8 cellular contexts compared by ENCODE assay signal in the genomic region with DNA sequence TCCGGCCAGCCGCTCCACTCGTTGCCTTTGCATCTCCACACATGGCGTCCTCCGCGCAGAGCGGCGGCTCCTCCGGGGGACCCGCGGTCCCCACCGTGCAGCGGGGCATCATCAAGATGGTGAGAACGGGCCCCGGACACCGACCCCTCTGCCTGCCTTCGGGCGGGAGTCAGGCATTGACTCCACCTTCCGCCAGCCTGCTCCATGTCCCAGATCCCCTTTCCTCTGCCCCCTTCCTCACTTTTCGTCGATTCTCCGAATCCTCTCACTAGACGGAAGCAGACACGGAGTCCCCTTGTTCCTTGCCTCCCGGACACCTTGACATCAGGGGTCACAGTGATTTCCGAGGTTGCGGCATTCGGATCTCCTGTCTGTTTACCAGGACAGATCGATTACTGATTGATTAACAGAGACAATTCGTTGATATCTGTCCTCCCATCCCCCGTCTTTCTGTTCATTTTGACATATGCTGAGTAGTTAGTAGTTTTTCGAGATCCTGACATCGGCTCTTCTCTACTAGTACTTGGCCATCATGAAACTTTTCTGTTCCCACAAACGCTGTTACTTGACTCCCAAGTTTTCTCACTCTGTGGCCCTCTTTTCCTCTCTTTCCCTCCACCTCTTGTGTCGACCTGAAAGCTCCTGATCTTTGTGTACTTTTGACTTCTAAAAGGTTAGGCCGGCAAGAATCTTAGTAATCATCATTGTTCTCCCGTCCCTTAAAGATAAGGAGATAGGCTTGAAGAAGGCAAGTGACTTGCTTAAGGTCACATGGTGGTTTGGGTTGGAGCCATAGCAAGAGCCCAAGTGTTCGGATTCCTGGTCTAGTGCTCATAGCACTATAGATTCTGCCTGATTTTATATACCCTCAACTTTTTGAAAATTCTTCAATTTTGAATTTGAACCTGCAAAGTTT. TPM values are rescaled to one million over a fixed set of nuclear protein-coding genes. Genes with fewer than 3 reads are reported as not detected.
DNase-seq lines count a peak whose midpoint lies in the region; ATAC-seq, FAIRE-seq and TF ChIP-seq lines count a peak whose summit lies in the region.

No MANE protein-coding gene starts in this region.

- H3K36me3 ChIP-seq in RWPE2 (ENCODE audit: low read depth) (peaks cover 37% of the 10 kb centered on the region), endothelial cell of umbilical vein (ENCODE audit: control insufficient read depth in 2 of 2, extremely low read depth in 1 of 2, insufficient read depth in 2 of 2, low read length in 2 of 2) (peaks cover 0 to 2% of the 10 kb centered on the region in 2 experiments), neuronal stem cell (replicated peaks in 1 of 2; ENCODE audit: control insufficient read depth in 2 of 2, insufficient read depth in 2 of 2, low read length in 2 of 2) (peaks cover 0 to 37% of the 10 kb centered on the region in 2 donors)

- H2AK5ac ChIP-seq in neuronal stem cell (ENCODE audit: low read depth, low read length): peak overlapping the region; percentile 77

- H3K9me1 ChIP-seq in endothelial cell of umbilical vein (replicated peaks; ENCODE audit: control insufficient read depth, extremely low read depth, insufficient read depth, low read length): no peaks in the 10 kb centered on the region

- peak overlapping the region; percentile 86 for H2BK12ac ChIP-seq in neuronal stem cell (ENCODE audit: low read length)

- H2BK120ac ChIP-seq in neuronal stem cell (ENCODE audit: low read depth, low read length): no peak overlapping the region

- no CpG with 5 or more reads among the region's 38 CpGs for WGBS in neuronal stem cell (ENCODE audit: extremely low coverage in 2 of 2, insufficient read length in 2 of 2, insufficient replicate concordance in 1 of 2), 2 donors

- no peak overlapping the region for H3K4ac ChIP-seq in neuronal stem cell (ENCODE audit: low read length)

- CTCF ChIA-PET in endothelial cell of umbilical vein (lab: Charles Lee): interaction anchor here (1.2 to 2.7 kb wide), 2 partner anchors 14 to 64 kb away, joined by 4 to 14 read pairs; a partner anchor contains a TSS

- H3K4me1 ChIP-seq in RWPE2 (ENCODE audit: insufficient read depth, poor library complexity, severe bottlenecking): peaks cover 17% of the 10 kb centered on the region
- peaks cover 28% of the 10 kb centered on the region for H3K4me1 ChIP-seq in endothelial cell of umbilical vein (ENCODE audit: control insufficient read depth, extremely low read depth, insufficient read depth, low read length)
- H3K4me1 ChIP-seq in neuronal stem cell (ENCODE audit: control insufficient read depth in 2 of 2, insufficient read depth in 1 of 2, low read depth in 1 of 2, low read length in 2 of 2): peaks cover 12 to 14% of the 10 kb centered on the region in 2 donors

- peak overlapping the region; percentile 93 for H3K4me2 ChIP-seq in endothelial cell of umbilical vein (ENCODE audit: insufficient read depth, low read length)
- H3K4me2 ChIP-seq in neuronal stem cell (ENCODE audit: insufficient read depth, low read length, poor library complexity, severe bottlenecking): peak overlapping the region; percentile 78

- peak overlapping the region; percentile 76 for H4K91ac ChIP-seq in neuronal stem cell (ENCODE audit: low read depth, low read length, poor library complexity)

- H4K8ac ChIP-seq in neuronal stem cell (ENCODE audit: low read depth, low read length): no peak overlapping the region

- peak overlapping the region; percentile 96 for H3K18ac ChIP-seq in neuronal stem cell (ENCODE audit: low read length)

- dilution Hi-C loops in endothelial cell of umbilical vein (cut with MboI; ENCODE audit: extremely low pct_ligation_motif_present, low sequenced_read_pairs): no loop called here

- peak overlapping the region; percentile 59 for H2BK5ac ChIP-seq in neuronal stem cell (ENCODE audit: low read length)

- peak overlapping the region; percentile 51 for H3K14ac ChIP-seq in neuronal stem cell (ENCODE audit: low read length)

- peaks cover 55% of the 10 kb centered on the region for H3K79me2 ChIP-seq in endothelial cell of umbilical vein (ENCODE audit: control insufficient read depth, insufficient read depth, low read length)

- H3K9ac ChIP-seq in endothelial cell of umbilical vein (replicated peaks; ENCODE audit: extremely low read depth, insufficient read depth, low read length) (peak overlapping the region; percentile 94), neuronal stem cell (ENCODE audit: low read depth, low read length, poor library complexity) (peak overlapping the region; percentile 100)

- FAIRE-seq in endothelial cell of umbilical vein (lab: Jason Lieb, UNC): peak; percentile 50
- no peak for FAIRE-seq in HTR-8/SVneo (lab: Jason Lieb, UNC)

- H2AFZ ChIP-seq in endothelial cell of umbilical vein (ENCODE audit: low read depth, low read length): peak overlapping the region; percentile 49
- peak overlapping the region; percentile 98 for H2AFZ ChIP-seq in neuronal stem cell (ENCODE audit: low read length)

- BruUV-seq in endothelial cell of umbilical vein (replicated peaks; lab: Mats Ljungman, UMichigan): TSS peak; percentile 49

- H3K4me3 ChIP-seq in RWPE2 (ENCODE audit: severe bottlenecking) (peak overlapping the region; percentile 91), endothelial cell of umbilical vein (replicated peaks in 1 of 3; ENCODE audit: insufficient read depth in 1 of 3, low read depth in 1 of 3, low read length in 3 of 3) (peak overlapping the region; percentile 50 to 94 (median 76)), neuronal stem cell (ENCODE audit: low read length in 2 of 2) (peak overlapping the region; percentile 90 to 99)

- peak; percentile 0 for ATAC-seq in HG02623 (IDR thresholded peaks at IDR 0.05; ENCODE audit: unreplicated experiment)
- no peak; the same call in 1 of the 3 replicates for ATAC-seq in RWPE2 (ENCODE audit: low read depth)

- no peak overlapping the region for H2BK15ac ChIP-seq in neuronal stem cell (ENCODE audit: low read length)

- peaks cover 5% of the 10 kb centered on the region for H3K79me1 ChIP-seq in neuronal stem cell (ENCODE audit: low read depth, low read length)

- H3K23ac ChIP-seq in neuronal stem cell (ENCODE audit: low read depth, low read length, poor library complexity): peak overlapping the region; percentile 99

- intact Hi-C loops in endothelial cell of umbilical vein (cut with micrococcal nuclease): loop anchor here (1.0 kb wide), 1 partner anchor 67 kb away; a partner anchor contains a TSS

- H3K9me3 ChIP-seq in RWPE2 (ENCODE audit: severe bottlenecking): no peaks in the 10 kb centered on the region
- no peaks in the 10 kb centered on the region for H3K9me3 ChIP-seq in endothelial cell of umbilical vein (replicated peaks; ENCODE audit: control insufficient read depth, insufficient read depth, low read length)
- no peaks in the 10 kb centered on the region for H3K9me3 ChIP-seq in neuronal stem cell (replicated peaks in 1 of 2; ENCODE audit: control insufficient read depth in 2 of 2, insufficient read depth in 1 of 2, low read depth in 1 of 2, low read length in 2 of 2)

- TF ChIP-seq POLR2A in endothelial cell of umbilical vein (IDR thresholded peaks at IDR 0.05; ENCODE audit: low read depth, low read length): no peak

- peaks cover 5% of the 10 kb centered on the region for H4K20me1 ChIP-seq in endothelial cell of umbilical vein (replicated peaks; ENCODE audit: control insufficient read depth, extremely low read depth, insufficient read depth, low read length)

- POLR2A ChIA-PET in endothelial cell of umbilical vein (lab: Charles Lee): no interaction called here

- peak; percentile 51 for DNase-seq in DMS 273 (lab: John Stamatoyannopoulos, UW; ENCODE audit: unreplicated experiment)
- DNase-seq in DMS 273 treated with DMSO at 0.1 percent for 48 hours (lab: John Stamatoyannopoulos, UW): no peak
- no peak for DNase-seq in RWPE2 (ENCODE audit: low spot score)
- DNase-seq in endothelial cell of umbilical vein (ENCODE audit: low read depth, low spot score): peak; percentile 39
- no peak for DNase-seq in neuronal stem cell (ENCODE audit: low spot score)
- no peak for DNase-seq in NOMO-1 treated with dmso at 0.1 percent for 144 hours (lab: John Stamatoyannopoulos, UW; ENCODE audit: unreplicated experiment)
- no peak for DNase-seq in HTR-8/SVneo (ENCODE audit: insufficient read length, low spot score)

- peak overlapping the region; percentile 52 for H3K27ac ChIP-seq in RWPE2 (ENCODE audit: poor library complexity, severe bottlenecking)
- peak overlapping the region; percentile 32 for H3K27ac ChIP-seq in endothelial cell of umbilical vein (ENCODE audit: insufficient read depth, low read depth, low read length)
- H3K27ac ChIP-seq in neuronal stem cell (replicated peaks; ENCODE audit: low read length): peak overlapping the region; percentile 55

- H3K27me3 ChIP-seq in RWPE2 (ENCODE audit: insufficient read depth, poor library complexity, severe bottlenecking): no peaks in the 10 kb centered on the region
- H3K27me3 ChIP-seq in endothelial cell of umbilical vein (ENCODE audit: control insufficient read depth in 2 of 2, insufficient read depth in 2 of 2, low read length in 2 of 2): peaks cover 0 to under 1% of the 10 kb centered on the region in 2 experiments
- peaks cover 0 to 1% (median 0%) of the 10 kb centered on the region in 3 experiments for H3K27me3 ChIP-seq in neuronal stem cell (ENCODE audit: control insufficient read depth in 3 of 3, insufficient read depth in 3 of 3, low read depth in 1 of 3, low read length in 3 of 3)

- TF ChIP-seq CTCF in RWPE2 (IDR thresholded peaks at IDR 0.05; ENCODE audit: poor library complexity, severe bottlenecking) (no peak), endothelial cell of umbilical vein (IDR thresholded peaks at IDR 0.05; ENCODE audit: extremely low read depth in 1 of 2, insufficient read depth in 1 of 2, low read depth in 1 of 2, low read length in 2 of 2) (no peak)

RNA-seq across cellular contexts. Expression of a gene that starts 0.6 kb away (rescaled TPM):
- total RNA-seq in endothelial cell of umbilical vein: 234 and 249 TPM in 2 replicates
- polyA plus RNA-seq in endothelial cell of umbilical vein: 113 and 116 TPM in 2 replicates
- polyA plus RNA-seq in endothelial cell of umbilical vein (2011; cell fraction: cytosol; rRNA removed): 142 and 145 TPM in 2 replicates
- polyA plus RNA-seq in endothelial cell of umbilical vein (2011; cell fraction: nucleus; rRNA removed): 150 and 152 TPM in 2 replicates
- polyA plus RNA-seq in endothelial cell of umbilical vein (2012): 164 and 205 TPM in 2 replicates
- 269 and 273 TPM in 2 replicates for polyA minus RNA-seq in endothelial cell of umbilical vein
- 158 TPM for polyA minus RNA-seq in endothelial cell of umbilical vein (2011; cell fraction: cytosol; rRNA and poly(A)+ RNA removed)
- polyA minus RNA-seq in endothelial cell of umbilical vein (2011; cell fraction: nucleus; rRNA and poly(A)+ RNA removed): 216 and 269 TPM in 2 replicates
- polyA plus RNA-seq in neuronal stem cell (2013, experiment 1 of 2): 64.0 TPM
- polyA plus RNA-seq in neuronal stem cell (2013, experiment 2 of 2): 61.4 TPM

RNA-seq across cellular contexts. Expression of a gene that starts 34.6 kb away (rescaled TPM):
- total RNA-seq in endothelial cell of umbilical vein: not detected in 2 replicates
- polyA plus RNA-seq in endothelial cell of umbilical vein: not detected in 2 replicates
- polyA plus RNA-seq in endothelial cell of umbilical vein (2011; cell fraction: cytosol; rRNA removed): not detected in 2 replicates
- not detected in 2 replicates for polyA plus RNA-seq in endothelial cell of umbilical vein (2011; cell fraction: nucleus; rRNA removed)
- polyA plus RNA-seq in endothelial cell of umbilical vein (2012): not detected in 2 replicates
- polyA minus RNA-seq in endothelial cell of umbilical vein: not detected in 2 replicates
- polyA minus RNA-seq in endothelial cell of umbilical vein (2011; cell fraction: cytosol; rRNA and poly(A)+ RNA removed): not detected
- not detected in 2 replicates for polyA minus RNA-seq in endothelial cell of umbilical vein (2011; cell fraction: nucleus; rRNA and poly(A)+ RNA removed)
- not detected for polyA plus RNA-seq in neuronal stem cell (2013, experiment 1 of 2)
- polyA plus RNA-seq in neuronal stem cell (2013, experiment 2 of 2): 0.03 TPM

RNA-seq across cellular contexts. Expression of a gene that starts 59.1 kb away (rescaled TPM):
- 0.82 TPM in 1 of 2 replicates, not detected in the other for total RNA-seq in endothelial cell of umbilical vein
- 0.35 and 1.0 TPM in 2 replicates for polyA plus RNA-seq in endothelial cell of umbilical vein
- polyA plus RNA-seq in endothelial cell of umbilical vein (2011; cell fraction: cytosol; rRNA removed): 0.22 and 0.42 TPM in 2 replicates
- polyA plus RNA-seq in endothelial cell of umbilical vein (2011; cell fraction: nucleus; rRNA removed): 1.6 and 1.9 TPM in 2 replicates
- polyA plus RNA-seq in endothelial cell of umbilical vein (2012): 0.48 TPM in 1 of 2 replicates, not detected in the other
- polyA minus RNA-seq in endothelial cell of umbilical vein: 1.7 and 2.5 TPM in 2 replicates
- polyA minus RNA-seq in endothelial cell of umbilical vein (2011; cell fraction: cytosol; rRNA and poly(A)+ RNA removed): not detected
- polyA minus RNA-seq in endothelial cell of umbilical vein (2011; cell fraction: nucleus; rRNA and poly(A)+ RNA removed): 1.0 and 2.4 TPM in 2 replicates
- polyA plus RNA-seq in neuronal stem cell (2013, experiment 1 of 2): 1.7 TPM
- polyA plus RNA-seq in neuronal stem cell (2013, experiment 2 of 2): 1.1 TPM

Comparison
In these comparisons a context has a peak if more than half of its experiments do, and no peak if none do; other contexts are left out.
1. DNase-seq: peak in DMS 273 (single experiment) and endothelial cell of umbilical vein (single experiment); none in DMS 273 treated with DMSO at 0.1 percent for 48 hours (single experiment), RWPE2 (single experiment), neuronal stem cell (single experiment), NOMO-1 treated with dmso at 0.1 percent for 144 hours (single experiment) and HTR-8/SVneo (single experiment).
2. Peak in every context shown above with its lines, with median percentiles within 50 percentile points of each other: H3K27ac ChIP-seq and H3K4me3 ChIP-seq.